In genomic region chr12:31471061-31471460, GRCh38 we compare ENCODE assay signal across 20 cellular contexts.
DNase-seq lines count a peak whose midpoint lies in the region.
"Had no signal": no experiment of that assay in that cellular context is flagged by ENCODE, and none has a peak within 500 bp of the region (broad histone marks: within the 10 kb centered on the region; RNA-seq: fewer than 3 reads in every experiment).

No MANE protein-coding gene starts in this region.

- in situ Hi-C loops in Caki2 (cut with HindIII; ENCODE audit: low pct_unique_long_range_greater_than_20kb, low sequenced_read_pairs) = no loop called here

- DNase-seq in Caki2 (ENCODE audit: low read depth) = peak; percentile 58
- peak; percentile 9 for DNase-seq in H4 (ENCODE audit: low spot score)
- peak; percentile 75 for DNase-seq in RPMI7951 (ENCODE audit: low read depth)
- peak; percentile 6 for DNase-seq in myocyte (ENCODE audit: low read depth)
- no peak for DNase-seq in RPMI8226
- no peak for DNase-seq in mucosa of gallbladder (ENCODE audit: low spot score)
- no peak for DNase-seq in iPS-NIHi11 (ENCODE audit: low spot score)
- no peak for DNase-seq in NCI-H1436 (lab: John Stamatoyannopoulos, UW)
- DNase-seq: 8988T; ACHN; BE2C; Calu3; CD8-positive, alpha-beta memory T cell; H7; KBM-7; MM.1S; NCI-H1694; NCI-H2029 treated with DMSO at 0.1 percent for 48 hours; NCI-H526 treated with DMSO at 0.1 percent for 48 hours; SK-N-SH had no signal

Comparison
In these comparisons a context has a peak if more than half of its experiments do, and no peak if none do; other contexts are left out.
1. DNase-seq: peak in Caki2 (single experiment), H4 (single experiment), RPMI7951 (single experiment) and myocyte (single experiment); none in RPMI8226 (single experiment), mucosa of gallbladder (single experiment), iPS-NIHi11 (single experiment) and NCI-H1436 (single experiment).